1 cellular context compared by ENCODE assay signal in the genomic region with DNA sequence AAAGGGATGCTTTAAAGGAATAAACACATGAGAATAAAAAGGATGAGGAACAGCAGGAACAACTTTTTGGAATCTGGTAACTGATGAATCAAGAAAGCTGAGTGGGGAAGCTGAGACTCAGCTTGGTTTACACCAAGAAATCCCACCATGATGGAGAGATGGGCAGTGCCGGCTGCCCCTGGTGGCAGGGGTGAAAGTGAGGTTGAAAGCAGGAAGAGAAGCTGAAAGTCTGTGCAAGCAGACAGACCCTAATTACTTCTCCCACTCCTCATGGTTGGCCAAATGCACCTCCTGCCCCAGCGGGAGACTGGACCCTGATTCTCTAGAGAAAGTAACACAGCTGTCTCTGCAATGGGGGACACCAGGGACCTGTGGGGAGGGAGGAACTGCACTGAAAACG.
TF ChIP-seq lines count a peak whose summit lies in the region.

No MANE protein-coding gene starts in this region.

TF ChIP-seq in IMR-90, 13 proteins besides CTCF, POLR2A, EP300 and RAD21 (continued from another document):
- TF ChIP-seq, protein P1, sequence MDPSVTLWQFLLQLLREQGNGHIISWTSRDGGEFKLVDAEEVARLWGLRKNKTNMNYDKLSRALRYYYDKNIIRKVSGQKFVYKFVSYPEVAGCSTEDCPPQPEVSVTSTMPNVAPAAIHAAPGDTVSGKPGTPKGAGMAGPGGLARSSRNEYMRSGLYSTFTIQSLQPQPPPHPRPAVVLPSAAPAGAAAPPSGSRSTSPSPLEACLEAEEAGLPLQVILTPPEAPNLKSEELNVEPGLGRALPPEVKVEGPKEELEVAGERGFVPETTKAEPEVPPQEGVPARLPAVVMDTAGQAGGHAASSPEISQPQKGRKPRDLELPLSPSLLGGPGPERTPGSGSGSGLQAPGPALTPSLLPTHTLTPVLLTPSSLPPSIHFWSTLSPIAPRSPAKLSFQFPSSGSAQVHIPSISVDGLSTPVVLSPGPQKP (IDR thresholded peaks at IDR 0.05; ENCODE audit: borderline replicate concordance, low read depth, low read length), result no peak
- no peak for TF ChIP-seq FOS (IDR thresholded peaks at IDR 0.05; ENCODE audit: low read depth, low read length)
- TF ChIP-seq CHD1 (IDR thresholded peaks at IDR 0.05; ENCODE audit: low read depth, low read length), result no peak
- TF ChIP-seq NFE2L2 (IDR thresholded peaks at IDR 0.05; ENCODE audit: low read depth, low read length), result no peak
- TF ChIP-seq BHLHE40 (IDR thresholded peaks at IDR 0.05; ENCODE audit: low read depth, low read length), result no peak
- no peak for TF ChIP-seq RFX5 (IDR thresholded peaks at IDR 0.05; ENCODE audit: low read depth, low read length)
- TF ChIP-seq SMC3 (IDR thresholded peaks at IDR 0.05; ENCODE audit: low read depth, low read length), result no peak
- TF ChIP-seq, protein P2, sequence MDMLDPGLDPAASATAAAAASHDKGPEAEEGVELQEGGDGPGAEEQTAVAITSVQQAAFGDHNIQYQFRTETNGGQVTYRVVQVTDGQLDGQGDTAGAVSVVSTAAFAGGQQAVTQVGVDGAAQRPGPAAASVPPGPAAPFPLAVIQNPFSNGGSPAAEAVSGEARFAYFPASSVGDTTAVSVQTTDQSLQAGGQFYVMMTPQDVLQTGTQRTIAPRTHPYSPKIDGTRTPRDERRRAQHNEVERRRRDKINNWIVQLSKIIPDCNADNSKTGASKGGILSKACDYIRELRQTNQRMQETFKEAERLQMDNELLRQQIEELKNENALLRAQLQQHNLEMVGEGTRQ (IDR thresholded peaks at IDR 0.05; ENCODE audit: low read depth, low read length), result no peak
TF ChIP-seq in IMR-90: peak in this region for 0.
